14 cellular contexts compared by ENCODE assay signal in the genomic region with DNA sequence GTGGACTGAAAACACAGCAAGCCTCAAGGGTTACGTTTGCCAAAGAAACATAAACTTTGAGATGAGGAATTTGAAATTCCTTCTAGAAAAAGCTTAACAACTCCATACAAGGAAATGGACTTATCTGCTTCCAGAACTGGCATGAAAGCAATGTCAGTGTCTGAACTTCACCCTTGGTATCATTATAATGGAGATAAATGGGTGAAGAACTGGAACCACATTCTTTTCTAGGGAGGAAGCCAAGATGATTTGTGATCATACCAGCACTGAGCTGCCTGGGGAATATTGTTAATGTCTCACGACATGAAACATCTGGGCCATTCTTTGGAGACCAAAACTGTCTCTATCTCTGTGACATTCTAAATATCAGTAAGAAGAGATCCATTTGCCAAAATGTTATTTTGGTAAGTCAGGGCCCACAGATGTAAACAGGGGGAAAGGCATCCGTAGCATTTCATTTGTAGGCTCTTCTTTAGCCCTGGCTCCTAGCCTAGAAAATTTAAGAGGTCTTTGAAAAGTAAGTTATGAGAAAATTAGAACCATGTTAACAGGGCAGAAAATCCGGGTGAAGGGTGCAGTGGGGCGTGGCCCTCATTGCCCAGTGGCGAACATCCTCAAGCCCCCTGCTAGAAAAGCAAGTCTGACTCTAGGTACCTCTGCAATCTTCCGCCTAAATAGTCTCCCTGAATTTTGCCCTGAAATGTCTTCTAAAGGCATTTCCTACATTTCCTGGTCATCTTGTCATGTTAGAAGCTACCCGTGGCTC.
DNase-seq lines count a peak whose midpoint lies in the region; ATAC-seq, FAIRE-seq and TF ChIP-seq lines count a peak whose summit lies in the region.
"Had no signal": no experiment of that assay in that cellular context is flagged by ENCODE, and none has a peak within 500 bp of the region (broad histone marks: within the 10 kb centered on the region; RNA-seq: fewer than 3 reads in every experiment).

No MANE protein-coding gene starts in this region.

- H3K9me3 ChIP-seq in esophagus muscularis mucosa (no peaks in the 10 kb centered on the region), left lung (no peaks in the 10 kb centered on the region), small intestine (ENCODE audit: control insufficient read depth, low read depth) (no peaks in the 10 kb centered on the region), neural progenitor cell (ENCODE audit: low read depth) (no peaks in the 10 kb centered on the region), T-helper 17 cell (ENCODE audit: control insufficient read depth, low read length, poor library complexity, severe bottlenecking) (no peaks in the 10 kb centered on the region)

- intact Hi-C loops in esophagus muscularis mucosa (cut with DNase I), result loop anchor here (10.0 kb wide), 1 partner anchor 643 kb away; no protein-coding TSS in a partner anchor
- intact Hi-C loops in left lung (cut with DNase I), result no loop called here
- intact Hi-C loops in dorsolateral prefrontal cortex (cut with DNase I), result loop anchor here in 1 of 2 donors (10.0 kb wide), 1 partner anchor 653 kb away; no protein-coding TSS in a partner anchor

- H3K4me2 ChIP-seq in neural progenitor cell, result no peak overlapping the region

- H3K36me3 Mint-ChIP-seq in neural progenitor cell (peaks cover 6% of the 10 kb centered on the region), T-helper 17 cell (ENCODE audit: low read depth) (peaks cover 12% of the 10 kb centered on the region)

- FAIRE-seq in small intestine (lab: Jason Lieb, UNC), result no peak
- FAIRE-seq: GM12891 had no signal

- 48% methylated on average over 8 of the region's 8 CpGs for WGBS in esophagus muscularis mucosa
- 58 to 76% (median 69%) methylated on average over 8 of the region's 8 CpGs for WGBS in small intestine, 3 donors

- H3K27ac ChIP-seq in esophagus muscularis mucosa (replicated peaks in 1 of 4) (peak overlapping the region; percentile 44 to 67 (median 60)), left lung (peak overlapping the region; percentile 60 to 77), small intestine (ENCODE audit: low read depth in 1 of 2, low read length in 1 of 2) (peak overlapping the region in 1 of 2 donors; percentile 9), neural progenitor cell (no peak overlapping the region), dorsolateral prefrontal cortex (peak overlapping the region in 2 of 59 donors; percentile 8 to 12)
- H3K27ac ChIP-seq: SK-N-MC had no signal

- no peaks in the 10 kb centered on the region for H4K20me1 ChIP-seq in neural progenitor cell (ENCODE audit: low read depth)

- no peak overlapping the region for H3K4me3 Mint-ChIP-seq in neural progenitor cell
- no peak overlapping the region for H3K4me3 Mint-ChIP-seq in T-helper 17 cell
- H3K4me3 Mint-ChIP-seq: effector memory CD8-positive, alpha-beta T cell had no signal

- DNase-seq in GM03348 (ENCODE audit: low spot score) (peak; percentile 31), esophagus muscularis mucosa (ENCODE audit: extremely low spot score) (peak; percentile 87), left lung (no peak), small intestine (peak; percentile 81), neural progenitor cell (ENCODE audit: low spot score) (no peak), dorsolateral prefrontal cortex (no peak), H7 (no peak), T-helper 17 cell (no peak)
- DNase-seq: effector memory CD8-positive, alpha-beta T cell; hippocampal formation; NCI-H2107; NK-92 treated with Interleukin-12 subunit alpha and Interleukin-12 subunit beta, amount 100 ng/mL, for 24 hours had no signal

- H3K9ac ChIP-seq in neural progenitor cell, result no peak overlapping the region

- TF ChIP-seq POLR2A in esophagus muscularis mucosa (IDR thresholded peaks at IDR 0.05; ENCODE audit: low read depth), result no peak

- H3F3A ChIP-seq in neural progenitor cell (ENCODE audit: low read depth), result no peaks in the 10 kb centered on the region

- H3K4me1 Mint-ChIP-seq in neural progenitor cell (no peaks in the 10 kb centered on the region), T-helper 17 cell (peaks cover 8% of the 10 kb centered on the region)

- H3K27me3 ChIP-seq in esophagus muscularis mucosa (no peaks in the 10 kb centered on the region), left lung (no peaks in the 10 kb centered on the region), small intestine (ENCODE audit: control insufficient read depth in 2 of 2, insufficient read depth in 2 of 2, low read length in 2 of 2) (no peaks in the 10 kb centered on the region), neural progenitor cell (no peaks in the 10 kb centered on the region), dorsolateral prefrontal cortex (no peaks in the 10 kb centered on the region), H7 (ENCODE audit: control insufficient read depth, insufficient read depth, low read length) (no peaks in the 10 kb centered on the region)

- no peak overlapping the region for H3K4me3 ChIP-seq in esophagus muscularis mucosa
- H3K4me3 ChIP-seq in left lung, result no peak overlapping the region
- H3K4me3 ChIP-seq in small intestine (ENCODE audit: low read depth in 1 of 2, low read length in 2 of 2), result no peak overlapping the region
- H3K4me3 ChIP-seq in neural progenitor cell, result no peak overlapping the region
- H3K4me3 ChIP-seq in dorsolateral prefrontal cortex, result no peak overlapping the region
- no peak overlapping the region for H3K4me3 ChIP-seq in H7 (ENCODE audit: insufficient read depth, low read depth, low read length)
- H3K4me3 ChIP-seq: SK-N-MC had no signal

- H2AFZ ChIP-seq in neural progenitor cell (replicated peaks), result no peak overlapping the region

- no peak for TF ChIP-seq CTCF in esophagus muscularis mucosa (IDR thresholded peaks at IDR 0.05)
- no peak for TF ChIP-seq CTCF in left lung (IDR thresholded peaks at IDR 0.05)
- no peak for TF ChIP-seq CTCF in neural progenitor cell (IDR thresholded peaks at IDR 0.05)
- no peak for TF ChIP-seq CTCF in dorsolateral prefrontal cortex (IDR thresholded peaks at IDR 0.05 in 54 of 56, conservative IDR thresholded peaks at IDR 0.05 in 2 of 56; ENCODE audit: low read depth in 1 of 56, partially characterized antibody in 56 of 56)

- peak; percentile 10 for ATAC-seq in left lung
- ATAC-seq in T-helper 17 cell, result no peak
- ATAC-seq: effector memory CD8-positive, alpha-beta T cell had no signal

- no peak for TF ChIP-seq EP300 in esophagus muscularis mucosa (IDR thresholded peaks at IDR 0.05)

- peaks cover 2% of the 10 kb centered on the region for H3K27me3 Mint-ChIP-seq in neural progenitor cell (ENCODE audit: insufficient read depth, low read depth)
- no peaks in the 10 kb centered on the region for H3K27me3 Mint-ChIP-seq in T-helper 17 cell
- H3K27me3 Mint-ChIP-seq: effector memory CD8-positive, alpha-beta T cell had no signal

- no peaks in the 10 kb centered on the region for H3K79me2 ChIP-seq in neural progenitor cell (ENCODE audit: low read depth)

- peaks cover 0 to 27% (median 12%) of the 10 kb centered on the region in 4 donors for H3K36me3 ChIP-seq in esophagus muscularis mucosa
- H3K36me3 ChIP-seq in left lung, result peaks cover 0 to 21% of the 10 kb centered on the region in 2 donors
- H3K36me3 ChIP-seq in small intestine (ENCODE audit: control insufficient read depth in 2 of 2, insufficient read depth in 2 of 2, low read length in 2 of 2), result peaks cover 0 to 4% of the 10 kb centered on the region in 2 donors
- H3K36me3 ChIP-seq in neural progenitor cell, result no peaks in the 10 kb centered on the region
- H3K36me3 ChIP-seq in H7 (replicated peaks; ENCODE audit: control insufficient read depth, insufficient read depth, low read length), result no peaks in the 10 kb centered on the region

- no peaks in the 10 kb centered on the region for H3K9me3 Mint-ChIP-seq in neural progenitor cell
- H3K9me3 Mint-ChIP-seq: effector memory CD8-positive, alpha-beta T cell had no signal

- H3K27ac Mint-ChIP-seq in neural progenitor cell (no peak overlapping the region), T-helper 17 cell (no peak overlapping the region)
- H3K27ac Mint-ChIP-seq: effector memory CD8-positive, alpha-beta T cell had no signal

- H3K4me1 ChIP-seq in esophagus muscularis mucosa (peaks cover 18 to 38% (median 28%) of the 10 kb centered on the region in 4 donors), left lung (peaks cover 0 to 4% of the 10 kb centered on the region in 2 donors), small intestine (ENCODE audit: control insufficient read depth in 2 of 2, insufficient read depth in 1 of 2, low read depth in 1 of 2, low read length in 1 of 2) (peaks cover 3% of the 10 kb centered on the region in 2 donors), neural progenitor cell (no peaks in the 10 kb centered on the region)

Comparison
In these comparisons a context has a peak if more than half of its experiments do, and no peak if none do; other contexts are left out.
1. DNase-seq: peak in GM03348 (single experiment), esophagus muscularis mucosa (single experiment) and small intestine (single experiment); none in left lung (0 of 2), neural progenitor cell (single experiment), dorsolateral prefrontal cortex (0 of 10), H7 (single experiment) and T-helper 17 cell (0 of 3).